In genomic region chr2:55848096-55848495, GRCh38 we compare ENCODE assay signal across 15 cellular contexts.
A peak's percentile ranks its signal among the peaks of the same experiment; 100 is the strongest.
DNase-seq lines count a peak whose midpoint lies in the region; ATAC-seq, FAIRE-seq and TF ChIP-seq lines count a peak whose summit lies in the region.
"Had no signal": no experiment of that assay in that cellular context is flagged by ENCODE, and none has a peak within 500 bp of the region (broad histone marks: within the 10 kb centered on the region; RNA-seq: fewer than 3 reads in every experiment).

No MANE protein-coding gene starts in this region.

- BruUV-seq in Panc1 (replicated peaks; lab: Mats Ljungman, UMichigan): no TSS peak

- H3K27ac ChIP-seq in BLaER1 (no peak overlapping the region), Panc1 (ENCODE audit: low read length) (peak overlapping the region; percentile 64; the same call in 1 of the 2 replicates), keratinocyte (ENCODE audit: control insufficient read depth, insufficient read depth, low read length) (no peak overlapping the region), osteoblast (ENCODE audit: low read depth, low read length) (no peak overlapping the region)
- H3K27ac ChIP-seq: C4-2B, HL-60 had no signal

- DNase-seq in HCEC 1CT (peak; percentile 15), Panc1 (ENCODE audit: low read depth, low spot score) (no peak), keratinocyte (ENCODE audit: low read depth, low spot score) (no peak), osteoblast (ENCODE audit: insufficient read length, low spot score, missing footprints) (no peak)
- DNase-seq in activated naive CD8-positive, alpha-beta T cell treated with anti-CD3 and anti-CD28 coated beads for 36 hours: no peak
- DNase-seq: CD4-positive, alpha-beta memory T cell; DMS153; DMS79 treated with DMSO at 0.1 percent for 48 hours; GDM1 had no signal

- H3K4me2 ChIP-seq in BLaER1 (peak overlapping the region; percentile 3), keratinocyte (ENCODE audit: control insufficient read depth, extremely low read depth, insufficient read depth, low read depth, low read length) (no peak overlapping the region), osteoblast (ENCODE audit: insufficient read depth, low read length) (no peak overlapping the region)

- in situ Hi-C loops in Panc1 (cut with HindIII; ENCODE audit: low pct_unique_long_range_greater_than_20kb, low sequenced_read_pairs): no loop called here

- intact Hi-C loops in Panc1 (cut with micrococcal nuclease; ENCODE audit: unreplicated experiment): no loop called here

- H3K36me3 Mint-ChIP-seq in activated naive CD8-positive, alpha-beta T cell treated with anti-CD3 and anti-CD28 coated beads for 36 hours: no peaks in the 10 kb centered on the region
- H3K36me3 Mint-ChIP-seq in activated T-helper 17 cell treated with anti-CD3 and anti-CD28 coated beads, Interleukin-2, amount 50 U/mL, for 72 hours (ENCODE audit: low read depth): no peaks in the 10 kb centered on the region
- H3K36me3 Mint-ChIP-seq: CD4-positive, alpha-beta memory T cell had no signal

- FAIRE-seq in keratinocyte (lab: Jason Lieb, UNC): no peak
- FAIRE-seq: D721Med had no signal

- no peak for ATAC-seq in Panc1
- ATAC-seq in activated T-helper 17 cell treated with anti-CD3 and anti-CD28 coated beads, Interleukin-2, amount 50 U/mL, for 72 hours (replicated peaks): no peak

- H3K9ac ChIP-seq in BLaER1: no peak overlapping the region
- H3K9ac ChIP-seq in keratinocyte (ENCODE audit: control insufficient read depth, extremely low read depth, insufficient read depth, low read length): no peak overlapping the region

- no peaks in the 10 kb centered on the region for H3K9me3 Mint-ChIP-seq in activated naive CD8-positive, alpha-beta T cell treated with anti-CD3 and anti-CD28 coated beads for 36 hours
- H3K9me3 Mint-ChIP-seq in activated T-helper 17 cell treated with anti-CD3 and anti-CD28 coated beads, Interleukin-2, amount 50 U/mL, for 72 hours: peaks cover 7% of the 10 kb centered on the region

- H3K4me1 ChIP-seq in BLaER1 (peaks cover 24% of the 10 kb centered on the region), Panc1 (ENCODE audit: control insufficient read depth, insufficient read depth, low read length) (peaks cover 6% of the 10 kb centered on the region; the same call in 1 of the 2 replicates), keratinocyte (ENCODE audit: control insufficient read depth, extremely low read depth, insufficient read depth, low read length) (peaks cover 15% of the 10 kb centered on the region), osteoblast (ENCODE audit: insufficient read depth, low read length) (peaks cover 11% of the 10 kb centered on the region)

- H3K9me3 ChIP-seq in BLaER1 (peaks cover 27% of the 10 kb centered on the region), Panc1 (ENCODE audit: control insufficient read depth, insufficient read depth, low read depth, low read length) (no peaks in the 10 kb centered on the region), keratinocyte (ENCODE audit: control insufficient read depth, low read depth, low read length) (no peaks in the 10 kb centered on the region), osteoblast (ENCODE audit: low read depth, low read length) (no peaks in the 10 kb centered on the region)

- H3K4me3 ChIP-seq in BLaER1 (no peak overlapping the region), Panc1 (ENCODE audit: low read depth in 2 of 2, low read length in 2 of 2) (no peak overlapping the region), keratinocyte (ENCODE audit: control insufficient read depth in 2 of 3, extremely low read depth in 1 of 3, insufficient read depth in 2 of 3, low read depth in 1 of 3, low read length in 3 of 3) (no peak overlapping the region), osteoblast (ENCODE audit: insufficient read depth, low read length) (no peak overlapping the region)

- H3K27me3 Mint-ChIP-seq in activated naive CD8-positive, alpha-beta T cell treated with anti-CD3 and anti-CD28 coated beads for 36 hours: no peaks in the 10 kb centered on the region
- peaks cover 17% of the 10 kb centered on the region for H3K27me3 Mint-ChIP-seq in activated T-helper 17 cell treated with anti-CD3 and anti-CD28 coated beads, Interleukin-2, amount 50 U/mL, for 72 hours
- H3K27me3 Mint-ChIP-seq: CD4-positive, alpha-beta memory T cell had no signal

- CTCF ChIA-PET in Panc1 (lab: Charles Lee): no interaction called here

- no peak overlapping the region for H3K4me3 Mint-ChIP-seq in activated naive CD8-positive, alpha-beta T cell treated with anti-CD3 and anti-CD28 coated beads for 36 hours
- no peak overlapping the region for H3K4me3 Mint-ChIP-seq in activated T-helper 17 cell treated with anti-CD3 and anti-CD28 coated beads, Interleukin-2, amount 50 U/mL, for 72 hours
- H3K4me3 Mint-ChIP-seq: B cell; CD4-positive, alpha-beta memory T cell had no signal

- no peak overlapping the region for H3K27ac Mint-ChIP-seq in activated naive CD8-positive, alpha-beta T cell treated with anti-CD3 and anti-CD28 coated beads for 36 hours
- no peak overlapping the region for H3K27ac Mint-ChIP-seq in activated T-helper 17 cell treated with anti-CD3 and anti-CD28 coated beads, Interleukin-2, amount 50 U/mL, for 72 hours
- H3K27ac Mint-ChIP-seq: B cell; CD4-positive, alpha-beta memory T cell had no signal

- POLR2A ChIA-PET in Panc1 (lab: Charles Lee): interaction anchor here (0.5 kb wide), 1 partner anchor 78 kb away, joined by 5 read pairs; no protein-coding TSS in a partner anchor

- H3K36me3 ChIP-seq in BLaER1 (no peaks in the 10 kb centered on the region), Panc1 (ENCODE audit: control insufficient read depth, insufficient read depth, low read length) (no peaks in the 10 kb centered on the region), keratinocyte (ENCODE audit: control insufficient read depth in 2 of 2, extremely low read depth in 1 of 2, insufficient read depth in 2 of 2, low read length in 2 of 2) (no peaks in the 10 kb centered on the region), osteoblast (ENCODE audit: insufficient read depth, low read length) (no peaks in the 10 kb centered on the region)

- dilution Hi-C loops in keratinocyte (cut with MboI; ENCODE audit: extremely low pct_ligation_motif_present, low sequenced_read_pairs): no loop called here

- no peaks in the 10 kb centered on the region for H3K27me3 ChIP-seq in BLaER1
- H3K27me3 ChIP-seq in Panc1 (ENCODE audit: control insufficient read depth, insufficient read depth, low read length): no peaks in the 10 kb centered on the region
- no peaks in the 10 kb centered on the region for H3K27me3 ChIP-seq in keratinocyte (ENCODE audit: control insufficient read depth, extremely low read depth, insufficient read depth, low read length)
- no peaks in the 10 kb centered on the region for H3K27me3 ChIP-seq in osteoblast (ENCODE audit: insufficient read depth, low read length)

- no peaks in the 10 kb centered on the region for H3K9me1 ChIP-seq in keratinocyte (ENCODE audit: control insufficient read depth, extremely low read depth, insufficient read depth, low read length)

- no peaks in the 10 kb centered on the region for H3K4me1 Mint-ChIP-seq in activated naive CD8-positive, alpha-beta T cell treated with anti-CD3 and anti-CD28 coated beads for 36 hours
- H3K4me1 Mint-ChIP-seq in activated T-helper 17 cell treated with anti-CD3 and anti-CD28 coated beads, Interleukin-2, amount 50 U/mL, for 72 hours: no peaks in the 10 kb centered on the region
- H3K4me1 Mint-ChIP-seq: CD4-positive, alpha-beta memory T cell had no signal

- H4K20me1 ChIP-seq in BLaER1: no peaks in the 10 kb centered on the region
- H4K20me1 ChIP-seq in keratinocyte (ENCODE audit: control insufficient read depth, extremely low read depth, insufficient read depth, low read length): no peaks in the 10 kb centered on the region
- H4K20me1 ChIP-seq in osteoblast (ENCODE audit: insufficient read depth, low read length): no peaks in the 10 kb centered on the region

- TF ChIP-seq CTCF in Panc1 (IDR thresholded peaks at IDR 0.05) (no peak), keratinocyte (optimal IDR thresholded peaks at IDR 0.05 in 1 of 3, IDR thresholded peaks at IDR 0.05 in 1 of 3, conservative IDR thresholded peaks at IDR 0.05 in 1 of 3; ENCODE audit: extremely low read depth in 1 of 3, insufficient read depth in 2 of 3, low read length in 3 of 3) (no peak), osteoblast (IDR thresholded peaks at IDR 0.05; ENCODE audit: extremely low read depth, low read depth, low read length) (no peak)

- peak overlapping the region; percentile 52 for H2AFZ ChIP-seq in keratinocyte (ENCODE audit: control insufficient read depth, low read length)
- H2AFZ ChIP-seq in osteoblast (ENCODE audit: low read length): no peak overlapping the region

- H3K79me2 ChIP-seq in keratinocyte (ENCODE audit: control insufficient read depth, insufficient read depth, low read length) (no peaks in the 10 kb centered on the region), osteoblast (ENCODE audit: insufficient read depth, low read length) (no peaks in the 10 kb centered on the region)
